ENCODE assay signal across 8 cellular contexts in genomic region chr19:16118489-16119033, GRCh38. TPM values are rescaled to one million over a fixed set of nuclear protein-coding genes. Genes with fewer than 3 reads are reported as not detected.
DNase-seq lines count a peak whose midpoint lies in the region; ATAC-seq, FAIRE-seq and TF ChIP-seq lines count a peak whose summit lies in the region.

No MANE protein-coding gene starts in this region.

- H3K9me3 ChIP-seq in Karpas-422 (ENCODE audit: low read length) (no peaks in the 10 kb centered on the region), K562 (replicated peaks; ENCODE audit: control insufficient read depth, insufficient read depth, low read depth, low read length) (no peaks in the 10 kb centered on the region)

- H3K4me1 ChIP-seq in Karpas-422 (ENCODE audit: low read length) (peaks cover 54% of the 10 kb centered on the region), K562 (replicated peaks in 1 of 2; ENCODE audit: control insufficient read depth in 2 of 2, insufficient read depth in 2 of 2, low read length in 2 of 2) (peaks cover 0 to 3% of the 10 kb centered on the region in 2 experiments; a peak in 3 of 5 replicates)

- BruUV-seq in K562 (replicated peaks; lab: Mats Ljungman, UMichigan): no TSS peak

- 91% methylated on average over 12 of the region's 12 CpGs for WGBS in K562 (ENCODE audit: insufficient coverage, low coverage, missing lambda C conversion rate)

- intact Hi-C loops in K562 (cut with micrococcal nuclease): no loop called here

- TF ChIP-seq CTCF in K562 (IDR thresholded peaks at IDR 0.05 in 2 of 3, conservative IDR thresholded peaks at IDR 0.05 in 1 of 3; ENCODE audit: insufficient read depth in 2 of 3, low read depth in 1 of 3, low read length in 3 of 3): no peak

- DNase-seq in Karpas-422 (peak; percentile 94), K562 (ENCODE audit: extremely low read depth in 1 of 4, low spot score in 3 of 4) (no peak), NCI-H187 (lab: John Stamatoyannopoulos, UW) (no peak), COR-L47 (lab: John Stamatoyannopoulos, UW) (no peak), islet precursor cell (no peak)
- peak; percentile 77 for DNase-seq in stimulated activated CD8-positive, alpha-beta memory T cell treated with anti-CD3 and anti-CD28 coated beads, Interleukin-4, amount 100 ng/mL, for 48 hours

- H3K36me3 ChIP-seq in Karpas-422 (ENCODE audit: insufficient read depth, low read length) (peaks cover 11% of the 10 kb centered on the region), K562 (ENCODE audit: control insufficient read depth, insufficient read depth, low read length) (peaks cover 79% of the 10 kb centered on the region)

- no peaks in the 10 kb centered on the region for H3K27me3 ChIP-seq in Karpas-422 (ENCODE audit: low read length)
- H3K27me3 ChIP-seq in K562 (ENCODE audit: control insufficient read depth in 2 of 2, insufficient read depth in 2 of 2, low read length in 2 of 2): no peaks in the 10 kb centered on the region

- in situ Hi-C loops in K562 (cut with MboI): no loop called here

- TF ChIP-seq RAD21 in K562 (CRISPR knock-in tag; conservative IDR thresholded peaks at IDR 0.05 in 1 of 2, IDR thresholded peaks at IDR 0.05 in 1 of 2): no peak

- no peak overlapping the region for H2AFZ ChIP-seq in Karpas-422 (ENCODE audit: low read length)
- H2AFZ ChIP-seq in K562 (ENCODE audit: low read depth, low read length): no peak overlapping the region

- no peaks in the 10 kb centered on the region for H3K9me1 ChIP-seq in K562 (ENCODE audit: control insufficient read depth, insufficient read depth, low read length)

- ATAC-seq in GM21528 (IDR thresholded peaks at IDR 0.05; ENCODE audit: low FRiP score, unreplicated experiment) (peak; percentile 72), K562 (no peak)

- H4K20me1 ChIP-seq in Karpas-422 (ENCODE audit: insufficient read depth, low read depth, low read length) (no peaks in the 10 kb centered on the region), K562 (replicated peaks; ENCODE audit: control insufficient read depth, insufficient read depth, low read length) (peaks cover 4% of the 10 kb centered on the region; the same call in 1 of the 2 replicates)

- H3K4me3 ChIP-seq in Karpas-422 (ENCODE audit: low read length): peak overlapping the region; percentile 56; the same call in 1 of the 2 replicates
- no peak overlapping the region for H3K4me3 ChIP-seq in K562

- FAIRE-seq in K562 (lab: Jason Lieb, UNC): no peak

- TF ChIP-seq POLR2A in GM15510 (IDR thresholded peaks at IDR 0.05; ENCODE audit: borderline replicate concordance, extremely low read depth, insufficient read length) (peak; percentile 38), K562 (conservative IDR thresholded peaks at IDR 0.05) (no peak)

- CTCF ChIA-PET in K562 (lab: Yijun Ruan, JAX; ENCODE audit: low intra/inter-chr PET ratio): no interaction called here

- H3K79me2 ChIP-seq in Karpas-422 (ENCODE audit: low read length) (peaks cover 43% of the 10 kb centered on the region), K562 (ENCODE audit: control insufficient read depth, insufficient read depth, low read length) (peaks cover 24% of the 10 kb centered on the region)

- H3K9ac ChIP-seq in Karpas-422 (ENCODE audit: low read length): peak overlapping the region; percentile 72
- no peak overlapping the region for H3K9ac ChIP-seq in K562 (ENCODE audit: insufficient read depth in 1 of 2, low read depth in 2 of 2, low read length in 2 of 2)

- no peak for TF ChIP-seq EP300 in K562 (IDR thresholded peaks at IDR 0.05; ENCODE audit: low read length)

- no peaks in the 10 kb centered on the region for H3K9me2 ChIP-seq in Karpas-422 (replicated peaks; ENCODE audit: insufficient read depth, low read length)

- peak overlapping the region; percentile 73 for H3K4me2 ChIP-seq in Karpas-422 (ENCODE audit: low read depth, low read length, poor library complexity, severe bottlenecking)
- H3K4me2 ChIP-seq in K562 (ENCODE audit: insufficient read depth, low read length): no peak overlapping the region

- POLR2A ChIA-PET in K562 (lab: Yijun Ruan, JAX): interaction anchor here (1.2 kb wide), 1 partner anchor 14 kb away, joined by 3 read pairs; no protein-coding TSS in a partner anchor

- H3K27ac ChIP-seq in Karpas-422 (ENCODE audit: low read length) (peak overlapping the region; percentile 95), K562 (ENCODE audit: extremely low read depth, low read depth, low read length) (no peak overlapping the region)

RNA-seq across cellular contexts. Expression of gene RAB8A, which starts 6.9 kb away (rescaled TPM):
- 30.2 and 48.8 TPM in 2 replicates for total RNA-seq in Karpas-422 (2014; rRNA removed; shearing (Covaris generic); ENCODE audit: low replicate concordance)
- 81.6 and 164 TPM in 2 replicates for total RNA-seq in K562 (2011; cell fraction: chromatin; rRNA removed; ENCODE audit: low replicate concordance)
- total RNA-seq in K562 (2011; cell fraction: nucleolus; rRNA removed): 94.9 and 99.9 TPM in 2 replicates
- total RNA-seq in K562 (2011; cell fraction: nucleoplasm; rRNA removed): 96.1 and 105 TPM in 2 replicates
- total RNA-seq in K562 (2014; rRNA removed): 42.5 and 47.2 TPM in 2 replicates
- 60.2 and 66.7 TPM in 2 replicates for total RNA-seq in K562 (2014; rRNA removed; fragmentation: Illumina TruSeq; extraction: Trizol)
- 92.0 and 102 TPM in 2 replicates for total RNA-seq in K562 (2015; rRNA removed; fragmentation: Illumina TruSeq; extraction: Trizol)
- total RNA-seq in K562 (2021): 71.9 and 82.7 TPM in 2 replicates
- 45.4 and 66.9 TPM in 2 replicates for polyA plus RNA-seq in K562 (2011; rRNA removed)
- polyA plus RNA-seq in K562 (2011; cell fraction: cytosol; rRNA removed): 50.7 and 63.0 TPM in 2 replicates
- polyA plus RNA-seq in K562 (2011; cell fraction: nucleus; rRNA removed): 33.2 and 35.1 TPM in 2 replicates
- 34.9 and 92.8 TPM in 2 replicates for polyA plus RNA-seq in K562 (2012)
- 53.2 and 55.4 TPM in 2 replicates for polyA plus RNA-seq in K562 (2014; fragmentation: Illumina TruSeq; extraction: Trizol)
- polyA plus RNA-seq in K562 (2014; fragmentation: Nextera tagmentation; extraction: Ambion mirVana): 10 to 100 TPM; 11.2 to 13.9 TPM
- polyA plus RNA-seq in K562 (2014; rRNA removed): 47.1 and 80.1 TPM in 2 replicates
- 168 and 219 TPM in 2 replicates for polyA minus RNA-seq in K562 (2011; rRNA and poly(A)+ RNA removed)
- polyA minus RNA-seq in K562 (2011; cell fraction: cytosol; rRNA and poly(A)+ RNA removed): 52.2 and 76.3 TPM in 2 replicates
- 34.5 and 60.4 TPM in 2 replicates for polyA minus RNA-seq in K562 (2011; cell fraction: nucleus; rRNA and poly(A)+ RNA removed)

RNA-seq across cellular contexts. Expression of gene HSH2D, which starts 24.9 kb away (rescaled TPM):
- 22.7 and 27.4 TPM in 2 replicates for total RNA-seq in Karpas-422 (2014; rRNA removed; shearing (Covaris generic); ENCODE audit: low replicate concordance)
- total RNA-seq in K562 (2011; cell fraction: chromatin; rRNA removed; ENCODE audit: low replicate concordance): 0.81 TPM in 1 of 2 replicates, not detected in the other
- total RNA-seq in K562 (2011; cell fraction: nucleolus; rRNA removed): 0.39 and 0.67 TPM in 2 replicates
- 0.37 TPM in 1 of 2 replicates, not detected in the other for total RNA-seq in K562 (2011; cell fraction: nucleoplasm; rRNA removed)
- total RNA-seq in K562 (2014; rRNA removed): 0.18 and 0.29 TPM in 2 replicates
- 0.15 and 0.19 TPM in 2 replicates for total RNA-seq in K562 (2014; rRNA removed; fragmentation: Illumina TruSeq; extraction: Trizol)
- total RNA-seq in K562 (2015; rRNA removed; fragmentation: Illumina TruSeq; extraction: Trizol): 1.1 TPM in 2 replicates
- total RNA-seq in K562 (2021): 0.16 and 0.42 TPM in 2 replicates
- polyA plus RNA-seq in K562 (2011; rRNA removed): 0.33 and 0.39 TPM in 2 replicates
- polyA plus RNA-seq in K562 (2011; cell fraction: cytosol; rRNA removed): 0.44 and 0.69 TPM in 2 replicates
- polyA plus RNA-seq in K562 (2011; cell fraction: nucleus; rRNA removed): 0.68 and 0.69 TPM in 2 replicates
- polyA plus RNA-seq in K562 (2012): 0.40 and 3.0 TPM in 2 replicates
- polyA plus RNA-seq in K562 (2014; fragmentation: Illumina TruSeq; extraction: Trizol): 0.30 and 0.42 TPM in 2 replicates
- under 1 TPM in 1 of 2 experiments, not detected in 1; 0.03 TPM for polyA plus RNA-seq in K562 (2014; fragmentation: Nextera tagmentation; extraction: Ambion mirVana)
- polyA plus RNA-seq in K562 (2014; rRNA removed): 0.12 and 0.37 TPM in 2 replicates
- 0.09 TPM in 1 of 2 replicates, not detected in the other for polyA minus RNA-seq in K562 (2011; rRNA and poly(A)+ RNA removed)
- polyA minus RNA-seq in K562 (2011; cell fraction: cytosol; rRNA and poly(A)+ RNA removed): not detected in 2 replicates
- polyA minus RNA-seq in K562 (2011; cell fraction: nucleus; rRNA and poly(A)+ RNA removed): 0.22 and 0.27 TPM in 2 replicates

RNA-seq across cellular contexts. Expression of gene TPM4, which starts 42.3 kb away (rescaled TPM):
- 76.7 and 76.9 TPM in 2 replicates for total RNA-seq in Karpas-422 (2014; rRNA removed; shearing (Covaris generic); ENCODE audit: low replicate concordance)
- 73.0 and 113 TPM in 2 replicates for total RNA-seq in K562 (2011; cell fraction: chromatin; rRNA removed; ENCODE audit: low replicate concordance)
- 52.4 and 58.9 TPM in 2 replicates for total RNA-seq in K562 (2011; cell fraction: nucleolus; rRNA removed)
- 66.6 and 115 TPM in 2 replicates for total RNA-seq in K562 (2011; cell fraction: nucleoplasm; rRNA removed)
- total RNA-seq in K562 (2014; rRNA removed): 76.3 and 82.9 TPM in 2 replicates
- total RNA-seq in K562 (2014; rRNA removed; fragmentation: Illumina TruSeq; extraction: Trizol): 81.8 and 91.3 TPM in 2 replicates
- 106 and 111 TPM in 2 replicates for total RNA-seq in K562 (2015; rRNA removed; fragmentation: Illumina TruSeq; extraction: Trizol)
- 61.2 and 63.6 TPM in 2 replicates for total RNA-seq in K562 (2021)
- polyA plus RNA-seq in K562 (2011; rRNA removed): 104 and 126 TPM in 2 replicates
- 36.8 and 82.5 TPM in 2 replicates for polyA plus RNA-seq in K562 (2011; cell fraction: cytosol; rRNA removed)
- 30.6 and 46.4 TPM in 2 replicates for polyA plus RNA-seq in K562 (2011; cell fraction: nucleus; rRNA removed)
- polyA plus RNA-seq in K562 (2012): 90.1 and 265 TPM in 2 replicates
- polyA plus RNA-seq in K562 (2014; fragmentation: Illumina TruSeq; extraction: Trizol): 87.6 and 108 TPM in 2 replicates
- polyA plus RNA-seq in K562 (2014; fragmentation: Nextera tagmentation; extraction: Ambion mirVana): 10 to 100 TPM; 28.1 to 34.0 TPM
- polyA plus RNA-seq in K562 (2014; rRNA removed): 77.4 and 86.3 TPM in 2 replicates
- polyA minus RNA-seq in K562 (2011; rRNA and poly(A)+ RNA removed): 79.9 and 121 TPM in 2 replicates
- 31.3 and 61.1 TPM in 2 replicates for polyA minus RNA-seq in K562 (2011; cell fraction: cytosol; rRNA and poly(A)+ RNA removed)
- 17.5 and 35.4 TPM in 2 replicates for polyA minus RNA-seq in K562 (2011; cell fraction: nucleus; rRNA and poly(A)+ RNA removed)

RNA-seq across cellular contexts. Expression of gene CIB3, which starts 54.8 kb away (rescaled TPM):
- not detected in 2 replicates for total RNA-seq in Karpas-422 (2014; rRNA removed; shearing (Covaris generic); ENCODE audit: low replicate concordance)
- total RNA-seq in K562 (2011; cell fraction: chromatin; rRNA removed; ENCODE audit: low replicate concordance): not detected in 2 replicates
- total RNA-seq in K562 (2011; cell fraction: nucleolus; rRNA removed): not detected in 2 replicates
- not detected in 2 replicates for total RNA-seq in K562 (2011; cell fraction: nucleoplasm; rRNA removed)
- total RNA-seq in K562 (2014; rRNA removed) (not detected in 2 replicates), K562 (2014; rRNA removed; fragmentation: Illumina TruSeq; extraction: Trizol) (not detected in 2 replicates), K562 (2015; rRNA removed; fragmentation: Illumina TruSeq; extraction: Trizol) (not detected in 2 replicates), K562 (2021) (not detected in 2 replicates)
- polyA plus RNA-seq in K562 (2011; rRNA removed) (not detected in 2 replicates), K562 (2014; fragmentation: Illumina TruSeq; extraction: Trizol) (not detected in 2 replicates), K562 (2014; fragmentation: Nextera tagmentation; extraction: Ambion mirVana) (under 1 TPM in 1 of 2 experiments, not detected in 1; 0.08 TPM), K562 (2014; rRNA removed) (0.13 TPM in 1 of 2 replicates, not detected in the other)
- polyA plus RNA-seq in K562 (2011; cell fraction: cytosol; rRNA removed): not detected in 2 replicates
- not detected in 2 replicates for polyA plus RNA-seq in K562 (2011; cell fraction: nucleus; rRNA removed)
- not detected in 2 replicates for polyA plus RNA-seq in K562 (2012)
- polyA minus RNA-seq in K562 (2011; rRNA and poly(A)+ RNA removed): not detected in 2 replicates
- not detected in 2 replicates for polyA minus RNA-seq in K562 (2011; cell fraction: cytosol; rRNA and poly(A)+ RNA removed)
- polyA minus RNA-seq in K562 (2011; cell fraction: nucleus; rRNA and poly(A)+ RNA removed): not detected in 2 replicates

Comparison
In these comparisons a context has a peak if more than half of its experiments do, and no peak if none do; other contexts are left out.
1. DNase-seq: peak in Karpas-422 (single experiment) and stimulated activated CD8-positive, alpha-beta memory T cell treated with anti-CD3 and anti-CD28 coated beads, Interleukin-4, amount 100 ng/mL, for 48 hours (single experiment); none in K562 (0 of 4), NCI-H187 (0 of 2), COR-L47 (single experiment) and islet precursor cell (single experiment).
2. RNA of gene HSH2D, which starts 24.9 kb away (total RNA-seq): 22.7 to 27.4 TPM in Karpas-422; 0.15 to 1.1 TPM in K562; every median in the first group is over 10 times any median in the second.